17 cellular contexts compared by ENCODE assay signal in genomic region chr20:20831794-20832193, GRCh38.
DNase-seq lines count a peak whose midpoint lies in the region; ATAC-seq, FAIRE-seq and TF ChIP-seq lines count a peak whose summit lies in the region.
"Had no signal": no experiment of that assay in that cellular context is flagged by ENCODE, and none has a peak within 500 bp of the region (broad histone marks: within the 10 kb centered on the region; RNA-seq: fewer than 3 reads in every experiment).

No MANE protein-coding gene starts in this region.

- ATAC-seq in K562 = no peak
- ATAC-seq: CD8-positive, alpha-beta T cell; GM23338 had no signal

- in situ Hi-C loops in K562 (cut with MboI) = loop anchor here (10.0 kb wide), 1 partner anchor 673 kb away; no protein-coding TSS in a partner anchor

- no peak for FAIRE-seq in K562 (lab: Jason Lieb, UNC)
- FAIRE-seq: GM12892, GM18507 had no signal

- no peak overlapping the region for H3K27ac ChIP-seq in K562 (ENCODE audit: extremely low read depth, low read depth, low read length)
- H3K27ac ChIP-seq: BLaER1 treated with 17β-estradiol and CSF1 and Interleukin-3, amounts not matched to agents 10 nM and 100 nM; KMS-11 had no signal

- H3K4me3 ChIP-seq in K562 = no peak overlapping the region
- H3K4me3 ChIP-seq: BLaER1 treated with 17β-estradiol and CSF1 and Interleukin-3, amounts not matched to agents 10 nM and 100 nM; GM23338 had no signal

- POLR2A ChIA-PET in K562 (lab: Yijun Ruan, JAX) = no interaction called here
- POLR2A ChIA-PET in activated CD4-positive, alpha-beta T cell treated with anti-CD3 and anti-CD28 coated beads, Interleukin-2, amount 10 ng/mL, durations not matched to agents 7 days and 5 days (lab: Charles Lee) = no interaction called here

- H4K20me1 ChIP-seq in K562 (replicated peaks; ENCODE audit: control insufficient read depth, insufficient read depth, low read length) = no peaks in the 10 kb centered on the region
- H4K20me1 ChIP-seq: BLaER1 treated with 17β-estradiol and CSF1 and Interleukin-3, amounts not matched to agents 10 nM and 100 nM had no signal

- peaks cover 0 to 11% of the 10 kb centered on the region in 2 experiments; a peak in 3 of 5 replicates for H3K27me3 ChIP-seq in K562 (ENCODE audit: control insufficient read depth in 2 of 2, insufficient read depth in 2 of 2, low read length in 2 of 2)
- H3K27me3 ChIP-seq: BLaER1 treated with 17β-estradiol and CSF1 and Interleukin-3, amounts not matched to agents 10 nM and 100 nM had no signal

- DNase-seq in Daoy (ENCODE audit: low read depth) = peak; percentile 35
- peak; percentile 51 for DNase-seq in M059J (ENCODE audit: low read depth)
- peak in 1 of 4 experiments; percentile 3 for DNase-seq in K562 (ENCODE audit: extremely low read depth in 1 of 4, low spot score in 3 of 4)
- DNase-seq in NCI-H146 treated with DMSO at 0.1 percent for 48 hours (lab: John Stamatoyannopoulos, UW; ENCODE audit: unreplicated experiment) = no peak
- DNase-seq in activated CD4-positive, CD25-positive, alpha-beta regulatory T cell treated with anti-CD3 and anti-CD28 coated beads, Interleukin-2, amount 50 U/mL, for 72 hours = no peak
- DNase-seq in activated CD4-positive, alpha-beta T cell treated with anti-CD3 and anti-CD28 coated beads, Interleukin-2, amount 10 ng/mL, durations not matched to agents 7 days and 5 days = no peak
- no peak for DNase-seq in activated effector memory CD4-positive, alpha-beta T cell treated with anti-CD3 and anti-CD28 coated beads, Interleukin-2, amount 50 U/mL, for 16 hours
- DNase-seq: Calu3; CD8-positive, alpha-beta T cell; GDM1; H9 had no signal

- H3K4me3 Mint-ChIP-seq in activated CD4-positive, alpha-beta T cell treated with anti-CD3 and anti-CD28 coated beads, Interleukin-2, amount 10 ng/mL, durations not matched to agents 7 days and 5 days = no peak overlapping the region
- H3K4me3 Mint-ChIP-seq: B cell; CD8-positive, alpha-beta T cell; GM23338; H9 had no signal

- H3K27me3 Mint-ChIP-seq in activated CD4-positive, alpha-beta T cell treated with anti-CD3 and anti-CD28 coated beads, Interleukin-2, amount 10 ng/mL, durations not matched to agents 7 days and 5 days = peaks cover 12% of the 10 kb centered on the region

- TF ChIP-seq CTCF in K562 (IDR thresholded peaks at IDR 0.05 in 2 of 3, conservative IDR thresholded peaks at IDR 0.05 in 1 of 3; ENCODE audit: insufficient read depth in 2 of 3, low read depth in 1 of 3, low read length in 3 of 3) = no peak

- no peak for TF ChIP-seq EP300 in K562 (IDR thresholded peaks at IDR 0.05; ENCODE audit: low read length)

- TF ChIP-seq RAD21 in K562 (CRISPR knock-in tag; conservative IDR thresholded peaks at IDR 0.05 in 1 of 2, IDR thresholded peaks at IDR 0.05 in 1 of 2) = no peak

- intact Hi-C loops in K562 (cut with micrococcal nuclease) = loop anchor here (10.0 kb wide), 1 partner anchor 673 kb away; no protein-coding TSS in a partner anchor

- TF ChIP-seq POLR2A in K562 (conservative IDR thresholded peaks at IDR 0.05) = no peak

- H3K79me2 ChIP-seq in K562 (ENCODE audit: control insufficient read depth, insufficient read depth, low read length) = no peaks in the 10 kb centered on the region

- no peaks in the 10 kb centered on the region for H3K9me1 ChIP-seq in K562 (ENCODE audit: control insufficient read depth, insufficient read depth, low read length)

- WGBS in K562 (ENCODE audit: insufficient coverage, low coverage, missing lambda C conversion rate) = 0% methylated on average over 5 of the region's 6 CpGs

- CTCF ChIA-PET in K562 (lab: Yijun Ruan, JAX; ENCODE audit: low intra/inter-chr PET ratio) = no interaction called here
- CTCF ChIA-PET in activated CD4-positive, alpha-beta T cell treated with anti-CD3 and anti-CD28 coated beads, Interleukin-2, amount 10 ng/mL, durations not matched to agents 7 days and 5 days (lab: Charles Lee) = no interaction called here

- H3K4me2 ChIP-seq in K562 (ENCODE audit: insufficient read depth, low read length) = no peak overlapping the region
- H3K4me2 ChIP-seq: BLaER1 treated with 17β-estradiol and CSF1 and Interleukin-3, amounts not matched to agents 10 nM and 100 nM; GM23338; KMS-11 had no signal

- no peaks in the 10 kb centered on the region for H3K4me1 Mint-ChIP-seq in activated CD4-positive, alpha-beta T cell treated with anti-CD3 and anti-CD28 coated beads, Interleukin-2, amount 10 ng/mL, durations not matched to agents 7 days and 5 days
- H3K4me1 Mint-ChIP-seq: B cell, GM23338, H9 had no signal

- H2AFZ ChIP-seq in K562 (ENCODE audit: low read depth, low read length) = no peak overlapping the region
- H2AFZ ChIP-seq: GM23338 had no signal

- H3K27ac Mint-ChIP-seq in activated CD4-positive, alpha-beta T cell treated with anti-CD3 and anti-CD28 coated beads, Interleukin-2, amount 10 ng/mL, durations not matched to agents 7 days and 5 days = no peak overlapping the region
- H3K27ac Mint-ChIP-seq: B cell; CD8-positive, alpha-beta T cell; GM23338; H9 had no signal

- no peaks in the 10 kb centered on the region for H3K9me3 Mint-ChIP-seq in activated CD4-positive, alpha-beta T cell treated with anti-CD3 and anti-CD28 coated beads, Interleukin-2, amount 10 ng/mL, durations not matched to agents 7 days and 5 days
- H3K9me3 Mint-ChIP-seq: CD8-positive, alpha-beta T cell had no signal

- no peaks in the 10 kb centered on the region for H3K36me3 Mint-ChIP-seq in activated CD4-positive, alpha-beta T cell treated with anti-CD3 and anti-CD28 coated beads, Interleukin-2, amount 10 ng/mL, durations not matched to agents 7 days and 5 days (ENCODE audit: low read depth)
- H3K36me3 Mint-ChIP-seq: CD8-positive, alpha-beta T cell had no signal

- no peaks in the 10 kb centered on the region for H3K36me3 ChIP-seq in K562 (ENCODE audit: control insufficient read depth, insufficient read depth, low read length)
- H3K36me3 ChIP-seq: BLaER1 treated with 17β-estradiol and CSF1 and Interleukin-3, amounts not matched to agents 10 nM and 100 nM had no signal

- no peaks in the 10 kb centered on the region for H3K4me1 ChIP-seq in K562 (replicated peaks in 1 of 2; ENCODE audit: control insufficient read depth in 2 of 2, insufficient read depth in 2 of 2, low read length in 2 of 2)
- H3K4me1 ChIP-seq: BLaER1 treated with 17β-estradiol and CSF1 and Interleukin-3, amounts not matched to agents 10 nM and 100 nM had no signal

- H3K9me3 ChIP-seq in K562 (replicated peaks; ENCODE audit: control insufficient read depth, insufficient read depth, low read depth, low read length) = no peaks in the 10 kb centered on the region

- H3K9ac ChIP-seq in K562 (ENCODE audit: insufficient read depth in 1 of 2, low read depth in 2 of 2, low read length in 2 of 2) = no peak overlapping the region
- H3K9ac ChIP-seq: BLaER1 treated with 17β-estradiol and CSF1 and Interleukin-3, amounts not matched to agents 10 nM and 100 nM; KMS-11 had no signal

- BruUV-seq in K562 (replicated peaks; lab: Mats Ljungman, UMichigan) = no TSS peak

TF ChIP-seq in K562, 482 proteins besides CTCF, POLR2A, EP300 and RAD21:
- TF ChIP-seq MAFG (tag; conservative IDR thresholded peaks at IDR 0.05) (0 out of 2 replicates have a peak, but pooled peaks have one; percentile 29), NFE2L1 (tag; IDR thresholded peaks at IDR 0.05; ENCODE audit: borderline replicate concordance, low read depth) (peak; percentile 39; the same call in 1 of the 2 replicates), ZNF316 (IDR thresholded peaks at IDR 0.05) (peak; percentile 64), NFE2 (IDR thresholded peaks at IDR 0.05; ENCODE audit: low read depth) (0 out of 2 replicates have a peak, but pooled peaks have one; percentile 31), SRSF3 (IDR thresholded peaks at IDR 0.05; ENCODE audit: insufficient read depth, low read length) (no peak)
- TF ChIP-seq, protein P1, sequence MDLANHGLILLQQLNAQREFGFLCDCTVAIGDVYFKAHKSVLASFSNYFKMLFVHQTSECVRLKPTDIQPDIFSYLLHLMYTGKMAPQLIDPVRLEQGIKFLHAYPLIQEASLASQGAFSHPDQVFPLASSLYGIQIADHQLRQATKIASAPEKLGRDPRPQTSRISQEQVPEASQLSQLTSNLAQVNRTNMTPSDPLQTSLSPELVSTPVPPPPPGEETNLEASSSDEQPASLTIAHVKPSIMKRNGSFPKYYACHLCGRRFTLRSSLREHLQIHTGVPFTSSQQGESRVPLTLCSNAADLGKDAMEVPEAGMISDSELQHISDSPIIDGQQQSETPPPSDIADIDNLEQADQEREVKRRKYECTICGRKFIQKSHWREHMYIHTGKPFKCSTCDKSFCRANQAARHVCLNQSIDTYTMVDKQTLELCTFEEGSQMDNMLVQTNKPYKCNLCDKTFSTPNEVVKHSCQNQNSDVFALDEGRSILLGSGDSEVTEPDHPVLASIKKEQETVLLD (IDR thresholded peaks at IDR 0.05) = no peak

Comparison
In these comparisons a context has a peak if more than half of its experiments do, and no peak if none do; other contexts are left out.
1. DNase-seq: peak in Daoy (single experiment) and M059J (single experiment); none in NCI-H146 treated with DMSO at 0.1 percent for 48 hours (single experiment), activated CD4-positive, CD25-positive, alpha-beta regulatory T cell treated with anti-CD3 and anti-CD28 coated beads, Interleukin-2, amount 50 U/mL, for 72 hours (single experiment), activated CD4-positive, alpha-beta T cell treated with anti-CD3 and anti-CD28 coated beads, Interleukin-2, amount 10 ng/mL, durations not matched to agents 7 days and 5 days (single experiment) and activated effector memory CD4-positive, alpha-beta T cell treated with anti-CD3 and anti-CD28 coated beads, Interleukin-2, amount 50 U/mL, for 16 hours (single experiment).